Comparison of ENCODE assay signal across 14 cellular contexts in the genomic region with DNA sequence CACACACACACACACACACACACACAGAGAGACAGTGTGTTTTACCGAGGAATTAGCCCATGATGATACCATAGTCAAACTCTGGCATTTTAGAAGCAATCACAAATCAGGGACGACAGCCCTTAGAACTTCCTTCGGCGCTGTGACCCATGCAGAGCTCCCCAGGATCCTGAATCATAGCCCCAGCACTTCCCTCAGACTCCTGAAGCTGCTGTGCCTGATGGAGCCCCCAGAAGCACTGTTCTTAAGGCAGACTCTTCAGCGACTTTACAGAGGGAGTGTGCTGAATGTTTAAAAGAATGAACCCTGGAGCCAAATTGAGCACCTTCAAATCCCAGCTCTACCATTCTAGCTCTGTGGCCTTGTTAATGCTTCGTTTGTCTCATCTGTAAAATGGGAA.
DNase-seq lines count a peak whose midpoint lies in the region; ATAC-seq, FAIRE-seq and TF ChIP-seq lines count a peak whose summit lies in the region.
"Had no signal": no experiment of that assay in that cellular context is flagged by ENCODE, and none has a peak within 500 bp of the region (broad histone marks: within the 10 kb centered on the region; RNA-seq: fewer than 3 reads in every experiment).

No MANE protein-coding gene starts in this region.

- CTCF ChIA-PET in IMR-90 (lab: Yijun Ruan, JAX), result no interaction called here
- CTCF ChIA-PET in PC-9 (lab: Charles Lee), result no interaction called here

- intact Hi-C loops in IMR-90 (cut with micrococcal nuclease), result no loop called here
- intact Hi-C loops in PC-9 (cut with micrococcal nuclease; ENCODE audit: unreplicated experiment), result no loop called here

- H2AFZ ChIP-seq in IMR-90 (replicated peaks; ENCODE audit: low read length, poor library complexity) (peak overlapping the region; percentile 35), PC-9 (no peak overlapping the region)

- no peaks in the 10 kb centered on the region for H3K79me2 ChIP-seq in PC-9 (ENCODE audit: low read depth)

- POLR2A ChIA-PET in IMR-90 (lab: Charles Lee; ENCODE audit: unreplicated experiment) (interaction anchor here (0.5 to 1.2 kb wide), 3 partner anchors 9 to 217 kb away, joined by 3 to 4 read pairs (median 3); no protein-coding TSS in a partner anchor), PC-9 (lab: Charles Lee; ENCODE audit: unreplicated experiment) (no interaction called here)

- H3K23ac ChIP-seq in IMR-90 (ENCODE audit: low read depth, low read length), result no peak overlapping the region

- no peak for TF ChIP-seq CTCF in IMR-90 (conservative IDR thresholded peaks at IDR 0.05; ENCODE audit: low read depth, low read length)
- no peak for TF ChIP-seq CTCF in nephron progenitor cell (IDR thresholded peaks at IDR 0.05)
- TF ChIP-seq CTCF in PC-9 (conservative IDR thresholded peaks at IDR 0.05), result no peak

- peak overlapping the region; percentile 53; the same call in 1 of the 2 replicates for H2AK5ac ChIP-seq in IMR-90 (ENCODE audit: low read depth, low read length)

- FAIRE-seq in urothelium cell line (lab: Jason Lieb, UNC), result peak; percentile 55
- FAIRE-seq: H54 had no signal

- ATAC-seq in IMR-90 (ENCODE audit: low read depth), result no peak
- ATAC-seq in T-helper 17 cell, result no peak
- ATAC-seq: HCT116 had no signal

- H4K91ac ChIP-seq in IMR-90 (ENCODE audit: insufficient read depth, low read depth, low read length), result peak overlapping the region; percentile 60

- WGBS in IMR-90 (ENCODE audit: extremely low coverage in 2 of 2, insufficient read length in 1 of 2), 2 experiments, result no CpG with 5 or more reads among the region's 6 CpGs

- peak overlapping the region; percentile 71 for H3K4ac ChIP-seq in IMR-90 (ENCODE audit: low read depth, low read length)

- no peak overlapping the region for H3K9ac ChIP-seq in IMR-90 (ENCODE audit: low read depth, low read length)
- H3K9ac ChIP-seq: BLaER1 treated with 17β-estradiol and CSF1 and Interleukin-3, amounts not matched to agents 10 nM and 100 nM had no signal

- peak overlapping the region; percentile 37 for H3K18ac ChIP-seq in IMR-90 (ENCODE audit: low read depth, low read length)

- peak overlapping the region; percentile 31 for H2BK120ac ChIP-seq in IMR-90 (ENCODE audit: low read depth, low read length)

- H3K36me3 Mint-ChIP-seq in nephron progenitor cell (ENCODE audit: low read depth), result no peaks in the 10 kb centered on the region
- H3K36me3 Mint-ChIP-seq in T-helper 17 cell (ENCODE audit: low read depth), result no peaks in the 10 kb centered on the region
- H3K36me3 Mint-ChIP-seq: CD4-positive, CD25-positive, alpha-beta regulatory T cell; IgD-negative memory B cell had no signal

- peak overlapping the region; percentile 64 for H2BK20ac ChIP-seq in IMR-90 (ENCODE audit: low read depth, low read length)

- no peak for DNase-seq in IMR-90
- peak; percentile 34 for DNase-seq in left kidney (ENCODE audit: low read depth, low spot score)
- DNase-seq in nephron progenitor cell, result no peak
- no peak for DNase-seq in urothelium cell line (ENCODE audit: low spot score)
- no peak for DNase-seq in T-helper 17 cell
- no peak for DNase-seq in DMS79 (lab: John Stamatoyannopoulos, UW)
- DNase-seq in PC-9, result no peak
- DNase-seq: 8988T; CD4-positive, CD25-positive, alpha-beta regulatory T cell; DMS53 had no signal

- H3K4me3 Mint-ChIP-seq in nephron progenitor cell, result no peak overlapping the region
- no peak overlapping the region for H3K4me3 Mint-ChIP-seq in T-helper 17 cell
- H3K4me3 Mint-ChIP-seq: CD4-positive, CD25-positive, alpha-beta regulatory T cell; IgD-negative memory B cell had no signal

- H3K27ac ChIP-seq in IMR-90 (ENCODE audit: insufficient read depth, low read length) (no peak overlapping the region), PC-9 (no peak overlapping the region)
- H3K27ac ChIP-seq: BLaER1 treated with 17β-estradiol and CSF1 and Interleukin-3, amounts not matched to agents 10 nM and 100 nM had no signal

- dilution Hi-C loops in IMR-90 (cut with HindIII; ENCODE audit: low sequenced_read_pairs, unreplicated experiment), result no loop called here

- H3K4me1 ChIP-seq in IMR-90 (ENCODE audit: control insufficient read depth, insufficient read depth, low read length), result peaks cover 17% of the 10 kb centered on the region
- H3K4me1 ChIP-seq in PC-9 (replicated peaks; ENCODE audit: insufficient read depth), result peaks cover 13% of the 10 kb centered on the region

- peaks cover 5% of the 10 kb centered on the region for H3K9me3 Mint-ChIP-seq in nephron progenitor cell
- H3K9me3 Mint-ChIP-seq: IgD-negative memory B cell had no signal

- in situ Hi-C loops in IMR-90 (cut with MboI; ENCODE audit: low sequenced_read_pairs), result no loop called here

- H3K56ac ChIP-seq in IMR-90 (ENCODE audit: extremely low read depth, insufficient read depth, low read length), result no peak overlapping the region

- no peaks in the 10 kb centered on the region for H3K79me1 ChIP-seq in IMR-90 (ENCODE audit: low read depth in 1 of 2, low read length in 2 of 2)

- peak overlapping the region; percentile 14 to 85; a peak in 2 of 4 replicates for H4K8ac ChIP-seq in IMR-90 (ENCODE audit: low read depth in 2 of 2, low read length in 2 of 2)

- BruUV-seq in IMR-90 (replicated peaks; lab: Mats Ljungman, UMichigan) (no TSS peak), PC-9 (replicated peaks; lab: Mats Ljungman, UMichigan) (no TSS peak)

- peaks cover 39% of the 10 kb centered on the region for H3K4me1 Mint-ChIP-seq in nephron progenitor cell
- no peaks in the 10 kb centered on the region for H3K4me1 Mint-ChIP-seq in T-helper 17 cell
- H3K4me1 Mint-ChIP-seq: CD4-positive, CD25-positive, alpha-beta regulatory T cell; IgD-negative memory B cell had no signal

- H3K9me1 ChIP-seq in IMR-90 (ENCODE audit: insufficient read depth, low read length), result peaks cover 8% of the 10 kb centered on the region; the same call in 1 of the 2 replicates

- H3K36me3 ChIP-seq in IMR-90 (ENCODE audit: control insufficient read depth, insufficient read depth, low read length) (no peaks in the 10 kb centered on the region), PC-9 (ENCODE audit: low read depth) (no peaks in the 10 kb centered on the region)
- H3K36me3 ChIP-seq: BLaER1 treated with 17β-estradiol and CSF1 and Interleukin-3, amounts not matched to agents 10 nM and 100 nM had no signal

- H3K9me3 ChIP-seq in IMR-90 (ENCODE audit: control insufficient read depth, insufficient read depth, low read length), result no peaks in the 10 kb centered on the region
- no peaks in the 10 kb centered on the region for H3K9me3 ChIP-seq in T-helper 17 cell (ENCODE audit: control insufficient read depth, low read length, poor library complexity, severe bottlenecking)
- H3K9me3 ChIP-seq in PC-9 (ENCODE audit: insufficient read depth, low read depth), result no peaks in the 10 kb centered on the region

- H3K14ac ChIP-seq in IMR-90 (replicated peaks; ENCODE audit: low read depth, low read length), result no peak overlapping the region; the same call in 1 of the 2 replicates

- H3K27me3 ChIP-seq in IMR-90 (ENCODE audit: control insufficient read depth, insufficient read depth, low read length) (no peaks in the 10 kb centered on the region), PC-9 (ENCODE audit: insufficient read depth, low read depth) (no peaks in the 10 kb centered on the region)
- H3K27me3 ChIP-seq: BLaER1 treated with 17β-estradiol and CSF1 and Interleukin-3, amounts not matched to agents 10 nM and 100 nM had no signal

- H3K27ac Mint-ChIP-seq in nephron progenitor cell, result peak overlapping the region; percentile 56
- no peak overlapping the region for H3K27ac Mint-ChIP-seq in T-helper 17 cell
- H3K27ac Mint-ChIP-seq: CD4-positive, CD25-positive, alpha-beta regulatory T cell; IgD-negative memory B cell had no signal

- TF ChIP-seq RAD21 in IMR-90 (IDR thresholded peaks at IDR 0.05; ENCODE audit: low read length), result no peak

- no peak for TF ChIP-seq POLR2A in IMR-90 (IDR thresholded peaks at IDR 0.05; ENCODE audit: low read depth, low read length)

- H4K5ac ChIP-seq in IMR-90 (ENCODE audit: low read depth, low read length), result 0 out of 2 replicates have a peak overlapping the region, but pooled peaks have one; percentile 26

- H4K20me1 ChIP-seq in IMR-90 (ENCODE audit: insufficient read depth, low read length) (no peaks in the 10 kb centered on the region), PC-9 (ENCODE audit: insufficient read depth) (no peaks in the 10 kb centered on the region)
- H4K20me1 ChIP-seq: BLaER1 treated with 17β-estradiol and CSF1 and Interleukin-3, amounts not matched to agents 10 nM and 100 nM had no signal

- H3K9me2 ChIP-seq in PC-9 (ENCODE audit: insufficient read depth), result no peaks in the 10 kb centered on the region

- H3K27me3 Mint-ChIP-seq in nephron progenitor cell (ENCODE audit: low read depth, poor library complexity), result peaks cover 4% of the 10 kb centered on the region
- H3K27me3 Mint-ChIP-seq in T-helper 17 cell, result no peaks in the 10 kb centered on the region
- H3K27me3 Mint-ChIP-seq: CD4-positive, CD25-positive, alpha-beta regulatory T cell had no signal

- H2AK9ac ChIP-seq in IMR-90 (replicated peaks; ENCODE audit: low read depth, low read length, poor library complexity), result no peak overlapping the region

- no peak overlapping the region for H3K4me2 ChIP-seq in IMR-90 (ENCODE audit: low read depth, low read length)
- no peak overlapping the region for H3K4me2 ChIP-seq in PC-9
- H3K4me2 ChIP-seq: BLaER1 treated with 17β-estradiol and CSF1 and Interleukin-3, amounts not matched to agents 10 nM and 100 nM had no signal

- H3K4me3 ChIP-seq in IMR-90 (ENCODE audit: insufficient read depth, low read depth, low read length) (no peak overlapping the region), PC-9 (no peak overlapping the region)
- H3K4me3 ChIP-seq: BLaER1 treated with 17β-estradiol and CSF1 and Interleukin-3, amounts not matched to agents 10 nM and 100 nM had no signal

- peaks cover 11% of the 10 kb centered on the region; the same call in 1 of the 2 replicates for H3F3A ChIP-seq in PC-9 (ENCODE audit: insufficient read depth, low read depth)

- H2BK5ac ChIP-seq in IMR-90 (ENCODE audit: low read depth, low read length, poor library complexity, severe bottlenecking), result no peak overlapping the region

- H2BK15ac ChIP-seq in IMR-90 (ENCODE audit: low read depth, low read length), result peak overlapping the region; percentile 22

TF ChIP-seq in IMR-90, 13 proteins besides CTCF, POLR2A, EP300 and RAD21:
- TF ChIP-seq CEBPB (IDR thresholded peaks at IDR 0.05; ENCODE audit: low read depth, low read length) (no peak), RCOR1 (IDR thresholded peaks at IDR 0.05; ENCODE audit: insufficient replicate concordance, low read length) (no peak), FOS (IDR thresholded peaks at IDR 0.05; ENCODE audit: low read depth, low read length) (no peak), BHLHE40 (IDR thresholded peaks at IDR 0.05; ENCODE audit: low read depth, low read length) (no peak)
- TF ChIP-seq, protein P1, sequence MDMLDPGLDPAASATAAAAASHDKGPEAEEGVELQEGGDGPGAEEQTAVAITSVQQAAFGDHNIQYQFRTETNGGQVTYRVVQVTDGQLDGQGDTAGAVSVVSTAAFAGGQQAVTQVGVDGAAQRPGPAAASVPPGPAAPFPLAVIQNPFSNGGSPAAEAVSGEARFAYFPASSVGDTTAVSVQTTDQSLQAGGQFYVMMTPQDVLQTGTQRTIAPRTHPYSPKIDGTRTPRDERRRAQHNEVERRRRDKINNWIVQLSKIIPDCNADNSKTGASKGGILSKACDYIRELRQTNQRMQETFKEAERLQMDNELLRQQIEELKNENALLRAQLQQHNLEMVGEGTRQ (IDR thresholded peaks at IDR 0.05; ENCODE audit: low read depth, low read length), result no peak
TF ChIP-seq in IMR-90: peak in this region for 0.
